ENCODE assay signal across 8 cellular contexts in the genomic region with DNA sequence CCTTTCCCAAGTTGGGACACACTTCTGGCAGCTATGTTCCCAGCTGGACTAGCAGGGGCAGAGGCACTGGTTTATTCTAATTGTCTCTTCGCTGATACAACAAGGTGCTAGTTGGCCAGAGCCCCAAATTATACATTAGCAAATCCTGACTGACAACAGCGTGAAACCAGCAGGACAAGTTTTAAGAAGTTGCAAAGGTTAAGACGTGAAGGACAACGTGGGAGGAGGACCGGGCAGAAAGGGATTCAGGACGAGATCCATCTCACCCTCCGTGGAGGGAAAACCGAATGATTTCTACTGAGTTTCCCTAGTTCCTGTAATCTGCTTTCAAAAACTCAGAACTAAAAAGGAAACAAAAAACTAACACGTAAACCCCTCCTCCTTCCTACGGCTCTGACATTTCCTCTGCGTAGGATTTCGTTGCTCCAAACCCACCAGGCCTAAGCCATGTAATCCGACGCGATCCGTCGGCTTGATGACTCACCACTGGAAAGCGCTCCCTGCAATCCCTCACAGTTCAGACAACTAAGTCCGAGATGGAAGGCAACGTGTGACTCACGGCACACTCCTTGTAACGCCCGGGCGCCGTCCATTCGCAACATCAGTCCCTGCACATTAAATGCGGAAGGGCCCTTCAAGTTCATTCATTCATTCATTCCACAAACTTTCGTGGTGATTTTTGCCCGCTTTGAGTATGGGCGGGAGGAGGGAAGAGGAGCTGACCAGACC. TPM values are rescaled to one million over a fixed set of nuclear protein-coding genes. Genes with fewer than 3 reads are reported as not detected.
DNase-seq lines count a peak whose midpoint lies in the region; ATAC-seq and TF ChIP-seq lines count a peak whose summit lies in the region.

No MANE protein-coding gene starts in this region.

- H3K4me1 ChIP-seq in gastroesophageal sphincter = peaks cover 0 to 24% (median 0%) of the 10 kb centered on the region in 3 donors
- peaks cover 7% of the 10 kb centered on the region for H3K4me1 ChIP-seq in neuron (ENCODE audit: insufficient read depth, low read length)

- H3K4me3 Mint-ChIP-seq in activated naive CD4-positive, alpha-beta T cell treated with anti-CD3 and anti-CD28 coated beads for 36 hours = peak overlapping the region; percentile 85

- H3K4me1 Mint-ChIP-seq in activated naive CD4-positive, alpha-beta T cell treated with anti-CD3 and anti-CD28 coated beads for 36 hours (ENCODE audit: low read depth) = peaks cover 16% of the 10 kb centered on the region

- no peak for TF ChIP-seq EP300 in gastroesophageal sphincter (IDR thresholded peaks at IDR 0.05)

- DNase-seq in Daoy (ENCODE audit: low read depth) (peak; percentile 97), GOT3 (lab: John Stamatoyannopoulos, UW) (peak; percentile 28), M059J (ENCODE audit: low read depth) (peak; percentile 99), SK-MEL-5 (ENCODE audit: low read depth, low spot score) (peak; percentile 86), stromal cell of bone marrow (ENCODE audit: low read depth) (peak; percentile 98)
- DNase-seq in activated naive CD4-positive, alpha-beta T cell treated with anti-CD3 and anti-CD28 coated beads for 36 hours = peak; percentile 84

- CTCF ChIA-PET in activated naive CD4-positive, alpha-beta T cell treated with anti-CD3 and anti-CD28 coated beads for 36 hours (lab: Charles Lee) = interaction anchor here (0.5 kb wide), 1 partner anchor 171 kb away, joined by 5 read pairs; no protein-coding TSS in a partner anchor

- TF ChIP-seq POLR2A in gastroesophageal sphincter (IDR thresholded peaks at IDR 0.05) = peak; percentile 56 to 69

- H3K9me3 ChIP-seq in gastroesophageal sphincter (no peaks in the 10 kb centered on the region), neuron (ENCODE audit: low read length) (no peaks in the 10 kb centered on the region)

- peak overlapping the region; percentile 92 to 99 (median 95) for H3K27ac ChIP-seq in gastroesophageal sphincter

- H3K27me3 ChIP-seq in gastroesophageal sphincter (no peaks in the 10 kb centered on the region), neuron (ENCODE audit: insufficient read depth, low read length) (no peaks in the 10 kb centered on the region)

- peak; percentile 97 for ATAC-seq in gastroesophageal sphincter

- H3K9me3 Mint-ChIP-seq in activated naive CD4-positive, alpha-beta T cell treated with anti-CD3 and anti-CD28 coated beads for 36 hours = no peaks in the 10 kb centered on the region

- H3K36me3 ChIP-seq in gastroesophageal sphincter = peaks cover 0 to 6% of the 10 kb centered on the region in 2 donors
- no peaks in the 10 kb centered on the region for H3K36me3 ChIP-seq in neuron (ENCODE audit: insufficient read depth, low read length)

- H2AFZ ChIP-seq in neuron (ENCODE audit: low read depth, low read length) = peak overlapping the region; percentile 98

- H3K27ac Mint-ChIP-seq in activated naive CD4-positive, alpha-beta T cell treated with anti-CD3 and anti-CD28 coated beads for 36 hours = peak overlapping the region; percentile 92

- no peaks in the 10 kb centered on the region for H3K27me3 Mint-ChIP-seq in activated naive CD4-positive, alpha-beta T cell treated with anti-CD3 and anti-CD28 coated beads for 36 hours (ENCODE audit: low read depth)

- in situ Hi-C loops in SK-MEL-5 (cut with HindIII; ENCODE audit: low pct_unique_long_range_greater_than_20kb, low sequenced_read_pairs) = no loop called here

- intact Hi-C loops in activated naive CD4-positive, alpha-beta T cell treated with anti-CD3 and anti-CD28 coated beads for 36 hours (cut with micrococcal nuclease) = loop anchor here (1.0 to 10.0 kb wide), 11 partner anchors 30 to 1043 kb away; partner anchors contain the start of genes ACAT1, C11orf65, CWF19L2 and EXPH5

- no peaks in the 10 kb centered on the region for H3K36me3 Mint-ChIP-seq in activated naive CD4-positive, alpha-beta T cell treated with anti-CD3 and anti-CD28 coated beads for 36 hours (ENCODE audit: low read depth)

- TF ChIP-seq CTCF in gastroesophageal sphincter (IDR thresholded peaks at IDR 0.05) = no peak

- peak overlapping the region; percentile 76 to 91 for H3K4me3 ChIP-seq in gastroesophageal sphincter
- H3K4me3 ChIP-seq in neuron (ENCODE audit: low read length) = peak overlapping the region; percentile 64

- WGBS in gastroesophageal sphincter (ENCODE audit: low coverage in 1 of 2), 2 donors = 0% methylated on average over 14 to 21 of the region's 30 CpGs

RNA-seq across cellular contexts. Expression of gene POGLUT3, which starts 0.7 kb away (rescaled TPM):
- total RNA-seq in Daoy (2014; rRNA removed; shearing (Covaris generic)) = 16.6 and 23.2 TPM in 2 replicates
- 46.0 and 82.0 TPM in 2 replicates for total RNA-seq in M059J (2014; rRNA removed; shearing (Covaris generic))
- total RNA-seq in SK-MEL-5 (2014; rRNA removed; shearing (Covaris generic)) = 15.0 and 16.5 TPM in 2 replicates
- 26.7 and 30.2 TPM in 2 replicates for polyA plus RNA-seq in SK-MEL-5 (2015; cell fraction: cytosol; rRNA removed)
- 8.2 and 9.7 TPM in 2 replicates for polyA plus RNA-seq in SK-MEL-5 (2015; cell fraction: nucleus; rRNA removed)
- total RNA-seq in activated naive CD4-positive, alpha-beta T cell treated with anti-CD3 and anti-CD28 coated beads for 36 hours = 1 to 10 TPM; 8.9 to 9.7 TPM
- total RNA-seq in gastroesophageal sphincter = 10 to 100 TPM; 21.7 to 33.5 (median 29.2) TPM

RNA-seq across cellular contexts. Expression of gene C11orf65, which starts 30.2 kb away (rescaled TPM):
- 0.29 and 9.4 TPM in 2 replicates for total RNA-seq in Daoy (2014; rRNA removed; shearing (Covaris generic))
- 1.9 TPM in 1 of 2 replicates, not detected in the other for total RNA-seq in M059J (2014; rRNA removed; shearing (Covaris generic))
- 0.55 and 0.64 TPM in 2 replicates for total RNA-seq in SK-MEL-5 (2014; rRNA removed; shearing (Covaris generic))
- polyA plus RNA-seq in SK-MEL-5 (2015; cell fraction: cytosol; rRNA removed) = 0.20 and 0.98 TPM in 2 replicates
- 1.0 TPM in 1 of 2 replicates, not detected in the other for polyA plus RNA-seq in SK-MEL-5 (2015; cell fraction: nucleus; rRNA removed)
- total RNA-seq in activated naive CD4-positive, alpha-beta T cell treated with anti-CD3 and anti-CD28 coated beads for 36 hours = 1 to 10 TPM; 2.2 to 3.1 TPM
- total RNA-seq in gastroesophageal sphincter = under 1 TPM in 1 of 4 donors, not detected in 3; 0.67 TPM

Comparison
In these comparisons a context has a peak if more than half of its experiments do, and no peak if none do; other contexts are left out.
1. Peak in every context shown above with its lines: DNase-seq, ATAC-seq, H3K4me3 ChIP-seq and H3K27ac ChIP-seq.
2. DNase-seq: peak in every context shown above with its lines; median percentile 99 in M059J; 98 in stromal cell of bone marrow; 97 in Daoy; 86 in SK-MEL-5; 84 in activated naive CD4-positive, alpha-beta T cell treated with anti-CD3 and anti-CD28 coated beads for 36 hours; 28 in GOT3.